31 cellular contexts compared by ENCODE assay signal in genomic region chr6:128280066-128280465, GRCh38.
"Had no signal": no experiment of that assay in that cellular context is flagged by ENCODE, and none has a peak within 500 bp of the region (broad histone marks: within the 10 kb centered on the region; RNA-seq: fewer than 3 reads in every experiment).

No MANE protein-coding gene starts in this region.

- DNase-seq: activated CD4-positive, alpha-beta memory T cell treated with anti-CD3 and anti-CD28 coated beads for 36 hours; activated CD4-positive, alpha-beta T cell treated with anti-CD3 and anti-CD28 coated beads for 36 hours; activated CD4-positive, alpha-beta T cell treated with anti-CD3 and anti-CD28 coated beads, Interleukin-2, amount 10 ng/mL, durations not matched to agents 24 days and 14 days; activated CD4-positive, CD25-positive, alpha-beta regulatory T cell; activated CD4-positive, CD25-positive, alpha-beta regulatory T cell treated with anti-CD3 and anti-CD28 coated beads, Interleukin-2, amount 50 U/mL, for 72 hours; activated CD8-positive, alpha-beta memory T cell treated with anti-CD3 and anti-CD28 coated beads, Interleukin-2, amount 10 ng/mL, durations not matched to agents 7 days and 5 days; activated CD8-positive, alpha-beta memory T cell treated with anti-CD3 and anti-CD28 coated beads, Interleukin-2, amount 50 U/mL, for 4 hours; activated CD8-positive, alpha-beta T cell treated with anti-CD3 and anti-CD28 coated beads, Interleukin-2, amount 10 ng/mL, durations not matched to agents 7 days and 5 days; activated effector memory CD4-positive, alpha-beta T cell treated with anti-CD3 and anti-CD28 coated beads, Interleukin-2, amount 50 U/mL, for 16 hours; activated naive CD4-positive, alpha-beta T cell treated with anti-CD3 and anti-CD28 coated beads for 36 hours; activated naive CD8-positive, alpha-beta T cell treated with anti-CD3 and anti-CD28 coated beads for 36 hours; activated naive CD8-positive, alpha-beta T cell treated with anti-CD3 and anti-CD28 coated beads, Interleukin-2, amount 50 U/mL, for 24 hours; activated T-cell treated with anti-CD3 and anti-CD28 coated beads, Interleukin-2, amount 50 U/mL, for 1 hour; activated T-cell treated with anti-CD3 and anti-CD28 coated beads, Interleukin-2, amount 50 U/mL, for 48 hours; adrenal gland; amygdala; aorta; body of pancreas; central memory CD4-positive, alpha-beta T cell; cerebellar nuclear complex; colonic mucosa; effector CD8-positive, alpha-beta T cell; foreskin fibroblast; head of caudate nucleus; T-helper 1 cell; T-helper 17 cell; T1000; WERI-Rb-1 had no signal

- H3K36me3 ChIP-seq: colonic mucosa, WERI-Rb-1 had no signal

- H3K27ac ChIP-seq: adrenal gland, body of pancreas, colonic mucosa, epithelial cell of prostate, WERI-Rb-1 had no signal

- H3K27me3 ChIP-seq: adrenal gland, body of pancreas, colonic mucosa had no signal

- FAIRE-seq: endothelial cell of umbilical vein had no signal

- ATAC-seq: activated CD4-positive, alpha-beta T cell treated with anti-CD3 and anti-CD28 coated beads for 36 hours; activated CD8-positive, alpha-beta memory T cell treated with anti-CD3 and anti-CD28 coated beads, Interleukin-2, amount 10 ng/mL, durations not matched to agents 7 days and 5 days; activated CD8-positive, alpha-beta T cell treated with anti-CD3 and anti-CD28 coated beads, Interleukin-2, amount 10 ng/mL, durations not matched to agents 7 days and 5 days; activated naive CD8-positive, alpha-beta T cell treated with anti-CD3 and anti-CD28 coated beads, Interleukin-2, amount 50 U/mL, for 24 hours; body of pancreas; esophagus mucosa; T-helper 17 cell had no signal

- H3K4me3 ChIP-seq: adrenal gland, body of pancreas, colonic mucosa had no signal

- H3K4me1 ChIP-seq: colonic mucosa had no signal

- H3K9me3 ChIP-seq: adrenal gland, body of pancreas, colonic mucosa had no signal
